Comparison of ENCODE assay signal across 8 cellular contexts in genomic region chr11:65040520-65041205, GRCh38. TPM values are rescaled to one million over a fixed set of nuclear protein-coding genes. Genes with fewer than 3 reads are reported as not detected.
DNase-seq lines count a peak whose midpoint lies in the region; ATAC-seq and TF ChIP-seq lines count a peak whose summit lies in the region.

No MANE protein-coding gene starts in this region.

- H3K27ac ChIP-seq in right atrium auricular region (peak overlapping the region; percentile 87 to 89), prostate gland (peak overlapping the region; percentile 88 to 95), urinary bladder (ENCODE audit: low read depth) (peak overlapping the region; percentile 93)

- intact Hi-C loops in prostate gland (cut with DNase I), result loop anchor here (5.0 kb wide), 1 partner anchor 42 kb away; the partner anchor contains the start of genes CDCA5 and ZFPL1

- TF ChIP-seq POLR2A in GM15510 (IDR thresholded peaks at IDR 0.05; ENCODE audit: borderline replicate concordance, extremely low read depth, insufficient read length) (peak; percentile 53), prostate gland (IDR thresholded peaks at IDR 0.05) (peak; percentile 49)

- H3K9me3 ChIP-seq in right atrium auricular region, result no peaks in the 10 kb centered on the region
- H3K9me3 ChIP-seq in prostate gland, result no peaks in the 10 kb centered on the region

- peaks cover 0 to 38% of the 10 kb centered on the region in 2 donors for H3K4me1 ChIP-seq in right atrium auricular region
- H3K4me1 ChIP-seq in prostate gland (replicated peaks), result peaks cover 5% of the 10 kb centered on the region
- no peaks in the 10 kb centered on the region for H3K4me1 ChIP-seq in urinary bladder (ENCODE audit: insufficient read depth)

- DNase-seq in NCI-H146 treated with DMSO at 0.1 percent for 48 hours (lab: John Stamatoyannopoulos, UW; ENCODE audit: unreplicated experiment) (peak; percentile 92), T-helper 1 cell (peak; percentile 74 to 97 (median 80)), amygdala (lab: John Stamatoyannopoulos, UW) (peak; percentile 30 to 97 (median 83)), right atrium auricular region (ENCODE audit: low spot score) (peak; percentile 85), prostate gland (ENCODE audit: low spot score) (peak; percentile 86)

- ATAC-seq in HG02884 (IDR thresholded peaks at IDR 0.05; ENCODE audit: unreplicated experiment), result peak; percentile 74

- 7% methylated on average over 14 of the region's 43 CpGs for WGBS in prostate gland
- WGBS in urinary bladder, result 2% methylated on average over 43 of the region's 43 CpGs

- H3K4me3 ChIP-seq in right atrium auricular region, result peak overlapping the region; percentile 70 to 74
- H3K4me3 ChIP-seq in prostate gland, result peak overlapping the region; percentile 80 to 82
- H3K4me3 ChIP-seq in urinary bladder (ENCODE audit: low read depth, low read length), result peak overlapping the region; percentile 72

- TF ChIP-seq CTCF in right atrium auricular region (IDR thresholded peaks at IDR 0.05) (no peak), prostate gland (IDR thresholded peaks at IDR 0.05) (peak in 1 of 4 experiments; percentile 6)

- H3K27me3 ChIP-seq in right atrium auricular region (no peaks in the 10 kb centered on the region), prostate gland (replicated peaks; ENCODE audit: insufficient read depth) (no peaks in the 10 kb centered on the region)

- H3K36me3 ChIP-seq in right atrium auricular region, result peaks cover 24% of the 10 kb centered on the region
- peaks cover 4 to 6% of the 10 kb centered on the region in 2 donors for H3K36me3 ChIP-seq in prostate gland
- H3K36me3 ChIP-seq in urinary bladder (ENCODE audit: insufficient read depth), result no peaks in the 10 kb centered on the region

RNA-seq across cellular contexts. Expression of gene SAC3D1, which starts 0.3 kb away (rescaled TPM):
- total RNA-seq in right atrium auricular region, result 1 to 10 TPM; 5.4 to 6.8 TPM
- 10 to 100 TPM; 25.0 to 29.4 TPM for total RNA-seq in prostate gland
- 3.0 TPM for total RNA-seq in urinary bladder
- polyA plus RNA-seq in urinary bladder, result 14.7 TPM

RNA-seq across cellular contexts. Expression of gene SNX15, which starts 13.4 kb away (rescaled TPM):
- 10 to 100 TPM; 19.4 to 21.8 TPM for total RNA-seq in right atrium auricular region
- 10 to 100 TPM; 23.4 to 25.2 TPM for total RNA-seq in prostate gland
- 9.4 TPM for total RNA-seq in urinary bladder
- 34.5 TPM for polyA plus RNA-seq in urinary bladder

RNA-seq across cellular contexts. Expression of gene NAALADL1, which starts 17.7 kb away (rescaled TPM):
- total RNA-seq in right atrium auricular region (10 to 100 TPM in 1 of 2 donors, 1 to 10 TPM in 1; 6.0 to 18.9 TPM), prostate gland (10 to 100 TPM in 1 of 2 donors, 1 to 10 TPM in 1; 8.5 to 15.6 TPM), urinary bladder (11.7 TPM)
- 38.1 TPM for polyA plus RNA-seq in urinary bladder

RNA-seq across cellular contexts. Expression of gene ARL2, which starts 26.7 kb away (rescaled TPM):
- total RNA-seq in right atrium auricular region, result 100 to 1,000 TPM; 155 to 207 TPM
- 100 to 1,000 TPM in 1 of 2 donors, 10 to 100 TPM in 1; 86.5 to 135 TPM for total RNA-seq in prostate gland
- total RNA-seq in urinary bladder, result 37.9 TPM
- 170 TPM for polyA plus RNA-seq in urinary bladder

RNA-seq across cellular contexts. Expression of gene CDCA5, which starts 43.2 kb away (rescaled TPM):
- total RNA-seq in right atrium auricular region, result under 1 TPM; 0.16 to 0.52 TPM
- 10 to 100 TPM in 1 of 2 donors, 1 to 10 TPM in 1; 2.3 to 17.8 TPM for total RNA-seq in prostate gland
- 3.9 TPM for total RNA-seq in urinary bladder
- 1.2 TPM for polyA plus RNA-seq in urinary bladder

Comparison
In these comparisons a context has a peak if more than half of its experiments do, and no peak if none do; other contexts are left out.
1. Peak in every context shown above with its lines: DNase-seq, ATAC-seq, H3K4me3 ChIP-seq and H3K27ac ChIP-seq.